16 cellular contexts compared by ENCODE assay signal in genomic region chr3:47410801-47411646, GRCh38.
"Had no signal": no experiment of that assay in that cellular context is flagged by ENCODE, and none has a peak within 500 bp of the region (broad histone marks: within the 10 kb centered on the region; RNA-seq: fewer than 3 reads in every experiment).

No MANE protein-coding gene starts in this region.

- H3K4me3 Mint-ChIP-seq: immature natural killer cell had no signal

- H3K4me1 Mint-ChIP-seq: immature natural killer cell had no signal

- ATAC-seq: esophagus mucosa, left colon had no signal

- H3K9me3 Mint-ChIP-seq: activated T-helper 2 cell treated with anti-CD3 and anti-CD28 coated beads, Interferon-gamma antibody, Interleukin-2, Interleukin-4, amounts not matched to agents 10 μg/mL and 5 μg/mL and 100 μg/mL, durations not matched to agents 14 hours and 24 hours and 36 hours; immature natural killer cell had no signal

- DNase-seq: activated CD4-positive, alpha-beta T cell treated with anti-CD3 and anti-CD28 coated beads, Interleukin-2, amount 50 U/mL, for 1 hour; activated CD4-positive, CD25-positive, alpha-beta regulatory T cell; activated naive CD4-positive, alpha-beta T cell treated with anti-CD3 and anti-CD28 coated beads, Interleukin-2, amount 50 U/mL, for 16 hours; activated T-cell treated with anti-CD3 and anti-CD28 coated beads for 4 hours; anterior cingulate cortex; cerebellar nuclear complex; immature natural killer cell; left colon; midbrain; stimulated activated CD4-positive, alpha-beta T cell treated with anti-CD3 and anti-CD28 coated beads, Interleukin-12 subunit alpha, Interleukin-12 subunit beta, amount 100 ng/mL, for 4 hours; stomach; T-helper 2 cell; thyroid gland; uterus had no signal

- H3K27ac Mint-ChIP-seq: activated T-helper 2 cell treated with anti-CD3 and anti-CD28 coated beads, Interferon-gamma antibody, Interleukin-2, Interleukin-4, amounts not matched to agents 10 μg/mL and 5 μg/mL and 100 μg/mL, durations not matched to agents 14 hours and 24 hours and 36 hours had no signal
